ENCODE assay signal across 8 cellular contexts in the genomic region with DNA sequence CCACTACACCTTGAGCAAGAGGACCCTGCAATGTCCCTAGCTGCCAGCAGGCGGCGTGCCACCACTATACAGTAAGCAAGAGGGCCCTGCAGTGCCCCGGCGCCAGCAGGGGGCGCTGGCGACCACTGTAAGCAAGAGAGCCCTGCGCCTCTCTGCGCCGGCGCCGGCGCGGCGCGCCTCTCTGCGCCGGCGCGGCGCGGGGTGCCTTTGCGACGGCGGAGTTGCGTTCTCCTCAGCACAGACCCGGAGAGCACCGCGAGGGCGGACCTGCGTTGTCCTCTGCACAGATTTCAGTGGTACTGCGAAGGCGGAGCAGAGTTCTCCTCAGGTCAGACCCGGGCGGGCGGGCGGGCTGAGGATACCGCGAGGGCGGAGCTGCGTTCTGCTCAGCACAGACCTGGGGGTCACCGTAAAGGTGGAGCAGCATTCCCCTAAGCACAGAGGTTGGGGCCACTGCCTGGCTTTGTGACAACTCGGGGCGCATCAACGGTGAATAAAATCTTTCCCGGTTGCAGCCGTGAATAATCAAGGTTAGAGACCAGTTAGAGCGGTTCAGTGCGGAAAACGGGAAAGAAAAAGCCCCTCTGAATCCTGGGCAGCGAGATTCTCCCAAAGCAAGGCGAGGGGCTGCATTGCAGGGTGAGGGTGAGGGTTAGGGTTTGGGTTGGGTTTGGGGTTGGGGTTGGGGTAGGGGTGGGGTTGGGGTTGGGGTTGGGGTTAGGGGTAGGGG. TPM values are rescaled to one million over a fixed set of nuclear protein-coding genes. Genes with fewer than 3 reads are reported as not detected.
A peak's percentile ranks its signal among the peaks of the same experiment; 100 is the strongest.
DNase-seq lines count a peak whose midpoint lies in the region; ATAC-seq and TF ChIP-seq lines count a peak whose summit lies in the region.
"Not testable (repeated sequence)": the region's sequence is repeated elsewhere in the genome, so short reads cannot be mapped to it uniquely, and the experiment has no call there.

No MANE protein-coding gene starts in this region.

- H3K79me2 ChIP-seq in DOHH2 (ENCODE audit: control insufficient read depth, low read length); hepatocyte; parathyroid adenoma: not testable (repeated sequence)

- TF ChIP-seq CTCF in DOHH2 (IDR thresholded peaks at IDR 0.05; ENCODE audit: low read depth, low read length, poor library complexity, severe bottlenecking): not testable (repeated sequence)
- TF ChIP-seq CTCF in dorsolateral prefrontal cortex (IDR thresholded peaks at IDR 0.05 in 54 of 56, conservative IDR thresholded peaks at IDR 0.05 in 2 of 56; ENCODE audit: low read depth in 1 of 56, partially characterized antibody in 56 of 56): peak in 40 of 56 donors; percentile 12 to 53 (median 32)
- TF ChIP-seq CTCF in hepatocyte (IDR thresholded peaks at IDR 0.05; ENCODE audit: poor library complexity): peak; percentile 34
- TF ChIP-seq CTCF in parathyroid adenoma (IDR thresholded peaks at IDR 0.05): peak; percentile 15

- H3K9me3 ChIP-seq in DOHH2 (ENCODE audit: control insufficient read depth, insufficient read depth, low read length); hepatocyte (ENCODE audit: low read depth); parathyroid adenoma (ENCODE audit: control insufficient read depth, low read length): not testable (repeated sequence)

- intact Hi-C loops in dorsolateral prefrontal cortex (cut with DNase I): not testable (repeated sequence)

- peak overlapping the region in 1 of 2 donors; percentile 41 for H3K4me3 Mint-ChIP-seq in stimulated activated naive CD8-positive, alpha-beta T cell treated with anti-CD3 and anti-CD28 coated beads, Interleukin-15, amount 100 ng/mL, for 72 hours

- WGBS in hepatocyte (ENCODE audit: low lambda C conversion rate, missing lambda C conversion rate): 98% methylated on average over 20 of the region's 51 CpGs

- H3K4me3 ChIP-seq in DOHH2 (ENCODE audit: low read length) (peak overlapping the region; percentile 53), dorsolateral prefrontal cortex (peak overlapping the region in 5 of 59 donors; percentile 23 to 36 (median 32))
- H3K4me3 ChIP-seq in hepatocyte; parathyroid adenoma (ENCODE audit: low read depth, low read length): not testable (repeated sequence)

- not testable (repeated sequence) for H4K20me1 ChIP-seq in DOHH2 (ENCODE audit: control insufficient read depth, insufficient read depth, low read depth, low read length); hepatocyte (ENCODE audit: insufficient read depth, poor library complexity, severe bottlenecking)

- H3K4me1 Mint-ChIP-seq in stimulated activated naive CD8-positive, alpha-beta T cell treated with anti-CD3 and anti-CD28 coated beads, Interleukin-15, amount 100 ng/mL, for 72 hours: peaks cover 10% of the 10 kb centered on the region

- not testable (repeated sequence) for H3K27me3 ChIP-seq in DOHH2 (ENCODE audit: control insufficient read depth, low read length); dorsolateral prefrontal cortex; hepatocyte; parathyroid adenoma (ENCODE audit: control insufficient read depth, insufficient read depth, low read length)

- not testable (repeated sequence) for H2AFZ ChIP-seq in hepatocyte, parathyroid adenoma

- H3K9ac ChIP-seq in parathyroid adenoma: not testable (repeated sequence)

- H3K9me2 ChIP-seq in DOHH2 (replicated peaks; ENCODE audit: control insufficient read depth, low read length); hepatocyte (replicated peaks; ENCODE audit: insufficient read depth): not testable (repeated sequence)

- peak; percentile 49 for ATAC-seq in HG03025 (IDR thresholded peaks at IDR 0.05; ENCODE audit: low FRiP score, unreplicated experiment)
- peak; percentile 37 for ATAC-seq in stimulated activated naive CD8-positive, alpha-beta T cell treated with anti-CD3 and anti-CD28 coated beads, Interleukin-15, amount 100 ng/mL, for 72 hours

- H3F3A ChIP-seq in DOHH2 (ENCODE audit: control insufficient read depth, insufficient read depth): not testable (repeated sequence)

- DNase-seq in activated T-helper 1 cell treated with Interleukin-2 at 50 U/mL for 16 hours (ENCODE audit: low read depth) (peak; percentile 22), dorsolateral prefrontal cortex (peak in 2 of 10 donors; percentile 57 to 64), hepatocyte (ENCODE audit: low spot score) (peak; percentile 66)
- peak; percentile 73 to 82 for DNase-seq in stimulated activated naive CD8-positive, alpha-beta T cell treated with anti-CD3 and anti-CD28 coated beads, Interleukin-15, amount 100 ng/mL, for 72 hours

- H3K36me3 ChIP-seq in DOHH2 (ENCODE audit: control insufficient read depth, low read length); hepatocyte (replicated peaks; ENCODE audit: insufficient read depth, low read depth); parathyroid adenoma (ENCODE audit: control insufficient read depth, insufficient read depth, low read length): not testable (repeated sequence)

- H3K27ac ChIP-seq in DOHH2 (ENCODE audit: low read depth, low read length); dorsolateral prefrontal cortex; hepatocyte; parathyroid adenoma: not testable (repeated sequence)

- 0 out of 2 replicates have a peak, but pooled peaks have one; percentile 39 for TF ChIP-seq POLR2A in Raji (IDR thresholded peaks at IDR 0.05; ENCODE audit: insufficient read depth, low read depth, low read length)

- H3K27me3 Mint-ChIP-seq in stimulated activated naive CD8-positive, alpha-beta T cell treated with anti-CD3 and anti-CD28 coated beads, Interleukin-15, amount 100 ng/mL, for 72 hours: not testable (repeated sequence)

- not testable (repeated sequence) for H3K4me1 ChIP-seq in DOHH2 (ENCODE audit: control insufficient read depth, low read length); hepatocyte (ENCODE audit: insufficient read depth); parathyroid adenoma

- peak overlapping the region in 1 of 2 donors; percentile 34 for H3K27ac Mint-ChIP-seq in stimulated activated naive CD8-positive, alpha-beta T cell treated with anti-CD3 and anti-CD28 coated beads, Interleukin-15, amount 100 ng/mL, for 72 hours

- H3K9me3 Mint-ChIP-seq in stimulated activated naive CD8-positive, alpha-beta T cell treated with anti-CD3 and anti-CD28 coated beads, Interleukin-15, amount 100 ng/mL, for 72 hours: not testable (repeated sequence)

- H3K4me2 ChIP-seq in DOHH2 (ENCODE audit: low read length): peak overlapping the region; percentile 37; the same call in 1 of the 2 replicates
- H3K4me2 ChIP-seq in hepatocyte; parathyroid adenoma (ENCODE audit: low read length): not testable (repeated sequence)

RNA-seq across cellular contexts. Expression of a gene that starts 24.9 kb away (rescaled TPM):
- 10 to 100 TPM; 37.9 to 81.7 (median 56.6) TPM for total RNA-seq in dorsolateral prefrontal cortex
- 7.3 and 9.3 TPM in 2 replicates for total RNA-seq in hepatocyte
- polyA plus RNA-seq in hepatocyte: 15.4 and 16.2 TPM in 2 replicates
